17 cellular contexts compared by ENCODE assay signal in genomic region chr15:81185896-81186295, GRCh38. TPM values are rescaled to one million over a fixed set of nuclear protein-coding genes. Genes with fewer than 3 reads are reported as not detected.
DNase-seq lines count a peak whose midpoint lies in the region; ATAC-seq and TF ChIP-seq lines count a peak whose summit lies in the region.
"Had no signal": no experiment of that assay in that cellular context is flagged by ENCODE, and none has a peak within 500 bp of the region (broad histone marks: within the 10 kb centered on the region; RNA-seq: fewer than 3 reads in every experiment).

No MANE protein-coding gene starts in this region.

- ATAC-seq in HG02852 (IDR thresholded peaks at IDR 0.05; ENCODE audit: unreplicated experiment), result no peak
- no peak for ATAC-seq in HG03442 (IDR thresholded peaks at IDR 0.05; ENCODE audit: unreplicated experiment)

- H3K79me1 ChIP-seq in neuronal stem cell (ENCODE audit: low read depth, low read length), result no peaks in the 10 kb centered on the region

- TF ChIP-seq EP300 in esophagus muscularis mucosa (IDR thresholded peaks at IDR 0.05) (no peak), tibial nerve (IDR thresholded peaks at IDR 0.05) (no peak)

- no peak overlapping the region for H3K18ac ChIP-seq in neuronal stem cell (ENCODE audit: low read length)

- H3K4me2 ChIP-seq in hepatocyte, result no peak overlapping the region
- H3K4me2 ChIP-seq in neuronal stem cell (ENCODE audit: insufficient read depth, low read length, poor library complexity, severe bottlenecking), result no peak overlapping the region

- peaks cover 0 to 24% (median 2%) of the 10 kb centered on the region in 4 donors for H3K27me3 ChIP-seq in esophagus muscularis mucosa
- H3K27me3 ChIP-seq in hepatocyte, result peaks cover 11% of the 10 kb centered on the region
- H3K27me3 ChIP-seq in tibial nerve, result no peaks in the 10 kb centered on the region
- no peaks in the 10 kb centered on the region for H3K27me3 ChIP-seq in vagina
- no peaks in the 10 kb centered on the region for H3K27me3 ChIP-seq in neuronal stem cell (ENCODE audit: control insufficient read depth in 3 of 3, insufficient read depth in 3 of 3, low read depth in 1 of 3, low read length in 3 of 3)
- H3K27me3 ChIP-seq: BE2C had no signal

- DNase-seq in esophagus muscularis mucosa (ENCODE audit: extremely low spot score) (no peak), hepatocyte (ENCODE audit: low spot score) (no peak), tibial nerve (ENCODE audit: low spot score in 2 of 2) (peak in 1 of 2 donors; percentile 2), vagina (ENCODE audit: extremely low spot score in 2 of 2) (peak in 1 of 2 donors; percentile 79), neuronal stem cell (ENCODE audit: low spot score) (no peak)
- DNase-seq in activated effector memory CD4-positive, alpha-beta T cell treated with anti-CD3 and anti-CD28 coated beads, Interleukin-2, amount 50 U/mL, for 16 hours, result no peak
- DNase-seq: ACHN; BE2C; C1 segment of cervical spinal cord; CD4-positive, CD25-positive, alpha-beta regulatory T cell; CD8-positive, alpha-beta memory T cell; COR-L47; H9 had no signal

- H3K9me2 ChIP-seq in hepatocyte (replicated peaks; ENCODE audit: insufficient read depth), result no peaks in the 10 kb centered on the region

- no peak overlapping the region for H2AK5ac ChIP-seq in neuronal stem cell (ENCODE audit: low read depth, low read length)

- no peak overlapping the region for H3K4ac ChIP-seq in neuronal stem cell (ENCODE audit: low read length)

- H2BK12ac ChIP-seq in neuronal stem cell (ENCODE audit: low read length), result no peak overlapping the region

- 93% methylated on average over 2 of the region's 2 CpGs for WGBS in esophagus muscularis mucosa
- WGBS in hepatocyte (ENCODE audit: low lambda C conversion rate, missing lambda C conversion rate), result 94% methylated on average over 2 of the region's 2 CpGs
- 88 to 93% methylated on average over 2 of the region's 2 CpGs for WGBS in tibial nerve, 2 donors
- WGBS in neuronal stem cell (ENCODE audit: extremely low coverage in 2 of 2, insufficient read length in 2 of 2, insufficient replicate concordance in 1 of 2), 2 donors, result no CpG with 5 or more reads among the region's 2 CpGs

- no peak overlapping the region for H2BK120ac ChIP-seq in neuronal stem cell (ENCODE audit: low read depth, low read length)

- H3K4me3 ChIP-seq in esophagus muscularis mucosa (no peak overlapping the region), hepatocyte (no peak overlapping the region), tibial nerve (peak overlapping the region in 1 of 4 donors; percentile 53), vagina (peak overlapping the region in 1 of 2 donors; percentile 14), neuronal stem cell (ENCODE audit: low read length in 2 of 2) (no peak overlapping the region)

- no peak overlapping the region for H3K14ac ChIP-seq in neuronal stem cell (ENCODE audit: low read length)

- TF ChIP-seq CTCF in esophagus muscularis mucosa (IDR thresholded peaks at IDR 0.05) (no peak), hepatocyte (IDR thresholded peaks at IDR 0.05; ENCODE audit: poor library complexity) (no peak), tibial nerve (IDR thresholded peaks at IDR 0.05) (no peak), vagina (IDR thresholded peaks at IDR 0.05) (no peak)

- H4K20me1 ChIP-seq in hepatocyte (ENCODE audit: insufficient read depth, poor library complexity, severe bottlenecking), result no peaks in the 10 kb centered on the region

- no peak overlapping the region for H2BK15ac ChIP-seq in neuronal stem cell (ENCODE audit: low read length)

- no peak overlapping the region for H2AFZ ChIP-seq in hepatocyte
- no peak overlapping the region for H2AFZ ChIP-seq in neuronal stem cell (ENCODE audit: low read length)

- no peak overlapping the region for H4K91ac ChIP-seq in neuronal stem cell (ENCODE audit: low read depth, low read length, poor library complexity)

- no peaks in the 10 kb centered on the region for H3K36me3 ChIP-seq in esophagus muscularis mucosa
- no peaks in the 10 kb centered on the region for H3K36me3 ChIP-seq in hepatocyte (replicated peaks; ENCODE audit: insufficient read depth, low read depth)
- H3K36me3 ChIP-seq in tibial nerve, result no peaks in the 10 kb centered on the region
- H3K36me3 ChIP-seq in vagina, result no peaks in the 10 kb centered on the region
- no peaks in the 10 kb centered on the region for H3K36me3 ChIP-seq in neuronal stem cell (replicated peaks in 1 of 2; ENCODE audit: control insufficient read depth in 2 of 2, insufficient read depth in 2 of 2, low read length in 2 of 2)
- H3K36me3 ChIP-seq: BE2C had no signal

- H3K79me2 ChIP-seq in hepatocyte, result no peaks in the 10 kb centered on the region

- H3K27ac ChIP-seq in esophagus muscularis mucosa (replicated peaks in 1 of 4) (peak overlapping the region in 3 of 4 donors; percentile 9 to 72 (median 41)), hepatocyte (peak overlapping the region; percentile 63), tibial nerve (peak overlapping the region in 3 of 4 donors; percentile 33 to 85 (median 85)), vagina (peak overlapping the region; percentile 78), neuronal stem cell (replicated peaks; ENCODE audit: low read length) (no peak overlapping the region)

- H3K9me3 ChIP-seq in esophagus muscularis mucosa (no peaks in the 10 kb centered on the region), hepatocyte (ENCODE audit: low read depth) (no peaks in the 10 kb centered on the region), tibial nerve (no peaks in the 10 kb centered on the region), vagina (no peaks in the 10 kb centered on the region), neuronal stem cell (replicated peaks in 1 of 2; ENCODE audit: control insufficient read depth in 2 of 2, insufficient read depth in 1 of 2, low read depth in 1 of 2, low read length in 2 of 2) (no peaks in the 10 kb centered on the region)
- H3K9me3 ChIP-seq: BE2C had no signal

- no peak for TF ChIP-seq POLR2A in esophagus muscularis mucosa (IDR thresholded peaks at IDR 0.05; ENCODE audit: low read depth)
- TF ChIP-seq POLR2A in tibial nerve (IDR thresholded peaks at IDR 0.05), result no peak
- TF ChIP-seq POLR2A in vagina (IDR thresholded peaks at IDR 0.05), result no peak

- intact Hi-C loops in esophagus muscularis mucosa (cut with DNase I) (no loop called here), vagina (cut with DNase I) (no loop called here)

- no peak overlapping the region for H2BK5ac ChIP-seq in neuronal stem cell (ENCODE audit: low read length)

- H4K8ac ChIP-seq in neuronal stem cell (ENCODE audit: low read depth, low read length), result no peak overlapping the region

- H3K4me1 ChIP-seq in esophagus muscularis mucosa (peaks cover 0 to 26% (median 13%) of the 10 kb centered on the region in 4 donors), hepatocyte (ENCODE audit: insufficient read depth) (peaks cover 20% of the 10 kb centered on the region), tibial nerve (peaks cover 0 to 73% (median 12%) of the 10 kb centered on the region in 4 donors), vagina (peaks cover 40% of the 10 kb centered on the region), neuronal stem cell (ENCODE audit: control insufficient read depth in 2 of 2, insufficient read depth in 1 of 2, low read depth in 1 of 2, low read length in 2 of 2) (peaks cover 0 to 7% of the 10 kb centered on the region in 2 donors)
- H3K4me1 ChIP-seq: BE2C had no signal

- no peak overlapping the region for H3K9ac ChIP-seq in neuronal stem cell (ENCODE audit: low read depth, low read length, poor library complexity)

- no peak overlapping the region for H3K23ac ChIP-seq in neuronal stem cell (ENCODE audit: low read depth, low read length, poor library complexity)

RNA-seq across cellular contexts. Expression of gene IL16, which starts 10.8 kb away (rescaled TPM):
- total RNA-seq in esophagus muscularis mucosa, result 10 to 100 TPM; 13.5 to 34.9 (median 19.8) TPM
- total RNA-seq in hepatocyte, result 1.1 and 3.3 TPM in 2 replicates
- polyA plus RNA-seq in hepatocyte, result 0.92 and 2.4 TPM in 2 replicates
- 10 to 100 TPM; 69.3 to 80.2 (median 75.1) TPM for total RNA-seq in tibial nerve
- total RNA-seq in vagina, result 19.9 TPM
- 0.03 TPM for polyA plus RNA-seq in neuronal stem cell (2013, experiment 1 of 2)
- 0.01 TPM for polyA plus RNA-seq in neuronal stem cell (2013, experiment 2 of 2)

RNA-seq across cellular contexts. Expression of gene CFAP161, which starts 51.8 kb away (rescaled TPM):
- total RNA-seq in esophagus muscularis mucosa, result under 1 TPM in 2 of 4 donors, not detected in 2; 0.66 to 0.71 TPM
- total RNA-seq in hepatocyte, result 0.32 TPM in 1 of 2 replicates, not detected in the other
- polyA plus RNA-seq in hepatocyte, result 0.81 TPM in 1 of 2 replicates, not detected in the other
- total RNA-seq in tibial nerve, result under 1 TPM in 3 of 4 donors, not detected in 1; 0.39 to 0.90 (median 0.63) TPM
- 8.6 TPM for total RNA-seq in vagina
- polyA plus RNA-seq in neuronal stem cell (2013, experiment 1 of 2), result not detected
- polyA plus RNA-seq in neuronal stem cell (2013, experiment 2 of 2), result not detected
- total RNA-seq: CD8-positive, alpha-beta memory T cell; H1 had no signal
- polyA plus RNA-seq: CD4-positive, CD25-positive, alpha-beta regulatory T cell; CD8-positive, alpha-beta memory T cell; IgD-negative memory B cell had no signal
